8 cellular contexts compared by ENCODE assay signal in genomic region chr1:201154389-201155165, GRCh38. TPM values are rescaled to one million over a fixed set of nuclear protein-coding genes. Genes with fewer than 3 reads are reported as not detected.
DNase-seq lines count a peak whose midpoint lies in the region; ATAC-seq, FAIRE-seq and TF ChIP-seq lines count a peak whose summit lies in the region.

Gene TMEM9 (minus strand): TSS chr1:201154474. CDS start chr1:201153923, 551 bp downstream.

- H3K9me3 ChIP-seq in PC-9 (ENCODE audit: insufficient read depth, low read depth) (no peaks in the 10 kb centered on the region), mucosa of descending colon (no peaks in the 10 kb centered on the region)

- POLR2A ChIA-PET in PC-9 (lab: Charles Lee; ENCODE audit: unreplicated experiment): interaction anchor here (0.5 to 0.7 kb wide), 2 partner anchors 11 to 517 kb away, joined by 3 to 4 read pairs; no protein-coding TSS in a partner anchor

- ATAC-seq in GM21723 (IDR thresholded peaks at IDR 0.05; ENCODE audit: unreplicated experiment): peak; percentile 98
- peak; percentile 98 for ATAC-seq in mucosa of descending colon

- 0 out of 2 replicates have a peak, but pooled peaks cover 5% of the 10 kb centered on the region for H3K36me3 ChIP-seq in PC-9 (ENCODE audit: low read depth)
- no peaks in the 10 kb centered on the region for H3K36me3 ChIP-seq in mucosa of descending colon (ENCODE audit: low read depth)

- no peaks in the 10 kb centered on the region for H4K20me1 ChIP-seq in PC-9 (ENCODE audit: insufficient read depth)

- DNase-seq in D721Med (ENCODE audit: insufficient read length, low spot score) (peak; percentile 100), KBM-7 (peak; percentile 98), PC-9 (peak; percentile 80 to 96), activated T-cell treated with anti-CD3 and anti-CD28 coated beads for 48 hours (ENCODE audit: low read depth) (peak; percentile 95), epithelial cell of prostate (ENCODE audit: low read depth, low spot score) (peak; percentile 48), mucosa of descending colon (peak; percentile 97 to 99 (median 98))
- peak; percentile 98 to 99 for DNase-seq in stimulated activated CD8-positive, alpha-beta memory T cell treated with anti-CD3 and anti-CD28 coated beads, Interleukin-4, amount 100 ng/mL, for 1 hour (ENCODE audit: low read depth in 2 of 2, low spot score in 1 of 2)

- CTCF ChIA-PET in PC-9 (lab: Charles Lee): interaction anchor here (0.6 to 1.0 kb wide), 4 partner anchors 23 to 1126 kb away, joined by 3 to 7 read pairs (median 7); no protein-coding TSS in a partner anchor

- no peaks in the 10 kb centered on the region for H3K27me3 ChIP-seq in PC-9 (ENCODE audit: insufficient read depth, low read depth)

- H3K4me1 ChIP-seq in PC-9 (replicated peaks; ENCODE audit: insufficient read depth): peaks cover 11% of the 10 kb centered on the region; the same call in 1 of the 2 replicates
- peaks cover 8% of the 10 kb centered on the region for H3K4me1 ChIP-seq in mucosa of descending colon (ENCODE audit: low read depth)

- H3K27ac ChIP-seq in PC-9 (no peak within 1 kb of the TSS), epithelial cell of prostate (no peak within 1 kb of the TSS)

- peak within 1 kb of the TSS; percentile 66 for H2AFZ ChIP-seq in PC-9

- H3F3A ChIP-seq in PC-9 (ENCODE audit: insufficient read depth, low read depth): no peaks in the 10 kb centered on the region

- in situ Hi-C loops in KBM-7 (cut with MboI; ENCODE audit: low pct_unique_long_range_greater_than_20kb, low sequenced_read_pairs): no loop called here

- intact Hi-C loops in PC-9 (cut with micrococcal nuclease; ENCODE audit: unreplicated experiment) (loop anchor here (2.0 kb wide), 1 partner anchor 30 kb away; no protein-coding TSS in a partner anchor), mucosa of descending colon (cut with DNase I, micrococcal nuclease) (no loop called here)

- no peak for TF ChIP-seq CTCF in D721Med (IDR thresholded peaks at IDR 0.05; ENCODE audit: insufficient read depth, missing control alignments)
- no peak for TF ChIP-seq CTCF in PC-9 (conservative IDR thresholded peaks at IDR 0.05)
- no peak for TF ChIP-seq CTCF in mucosa of descending colon (IDR thresholded peaks at IDR 0.05)

- BruUV-seq in PC-9 (replicated peaks; lab: Mats Ljungman, UMichigan): TSS peak; percentile 86

- H3K9me2 ChIP-seq in PC-9 (ENCODE audit: insufficient read depth): no peaks in the 10 kb centered on the region

- FAIRE-seq in D721Med (lab: Jason Lieb, UNC): peak; percentile 25

- H3K4me3 ChIP-seq in PC-9 (peak within 1 kb of the TSS; percentile 61), mucosa of descending colon (peak within 1 kb of the TSS; percentile 43)

- H3K79me2 ChIP-seq in PC-9 (ENCODE audit: low read depth): 0 out of 2 replicates have a peak, but pooled peaks cover 7% of the 10 kb centered on the region

- H3K4me2 ChIP-seq in PC-9: peak within 1 kb of the TSS; percentile 75

RNA-seq across cellular contexts. Expression of gene TMEM9, which starts in this region (rescaled TPM):
- total RNA-seq in PC-9 (2021) (92.9 and 94.3 TPM in 2 replicates), mucosa of descending colon (10 to 100 TPM; 19.1 to 38.9 (median 24.1) TPM)

Comparison
In these comparisons a context has a peak if more than half of its experiments do, and no peak if none do; other contexts are left out.
1. DNase-seq: peak in every context shown above with its lines; median percentile 100 in D721Med; 98 in stimulated activated CD8-positive, alpha-beta memory T cell treated with anti-CD3 and anti-CD28 coated beads, Interleukin-4, amount 100 ng/mL, for 1 hour; 98 in KBM-7; 98 in mucosa of descending colon; 95 in activated T-cell treated with anti-CD3 and anti-CD28 coated beads for 48 hours; 88 in PC-9; 48 in epithelial cell of prostate.